11 cellular contexts compared by ENCODE assay signal in the genomic region with DNA sequence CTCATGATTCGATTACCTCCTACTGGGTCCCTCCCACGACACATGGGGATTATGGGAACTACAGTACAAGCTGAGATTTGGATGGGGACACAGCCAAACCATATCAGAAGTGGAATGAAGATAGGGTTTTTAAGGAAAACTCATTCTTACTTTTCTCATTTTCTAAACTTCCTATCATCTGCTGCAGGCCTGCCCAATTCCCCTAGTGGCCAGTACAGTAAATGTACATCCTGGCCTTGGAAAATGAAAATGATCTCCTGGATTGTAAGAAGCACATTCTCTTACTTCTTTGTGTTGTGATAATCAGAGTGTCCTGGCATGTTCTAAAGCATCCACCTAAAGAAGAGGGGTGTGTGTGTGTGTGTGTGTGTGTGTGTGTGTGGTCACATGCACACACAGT.
DNase-seq lines count a peak whose midpoint lies in the region; TF ChIP-seq lines count a peak whose summit lies in the region.
"Had no signal": no experiment of that assay in that cellular context is flagged by ENCODE, and none has a peak within 500 bp of the region (broad histone marks: within the 10 kb centered on the region; RNA-seq: fewer than 3 reads in every experiment).

No MANE protein-coding gene starts in this region.

- H3K9ac ChIP-seq in Loucy (ENCODE audit: low read depth, low read length, poor library complexity, severe bottlenecking) (peak overlapping the region; percentile 5), neural progenitor cell (no peak overlapping the region)

- H3K4me3 Mint-ChIP-seq in Calu3 (ENCODE audit: low read depth, unreplicated experiment) (no peak overlapping the region), neural progenitor cell (no peak overlapping the region)

- H3K9me3 ChIP-seq in Loucy (ENCODE audit: insufficient read depth, low read depth, low read length) (no peaks in the 10 kb centered on the region), neural progenitor cell (ENCODE audit: low read depth) (no peaks in the 10 kb centered on the region)

- H3K36me3 Mint-ChIP-seq in Calu3 (ENCODE audit: insufficient read depth, unreplicated experiment) (no peaks in the 10 kb centered on the region), neural progenitor cell (no peaks in the 10 kb centered on the region)

- intact Hi-C loops in Calu3 (cut with micrococcal nuclease; ENCODE audit: unreplicated experiment): no loop called here
- intact Hi-C loops in dorsolateral prefrontal cortex (cut with DNase I): no loop called here

- no peaks in the 10 kb centered on the region for H3K36me3 ChIP-seq in Loucy (ENCODE audit: insufficient read depth, low read length)
- H3K36me3 ChIP-seq in neural progenitor cell: no peaks in the 10 kb centered on the region

- no peaks in the 10 kb centered on the region for H3K79me2 ChIP-seq in Loucy (ENCODE audit: insufficient read depth, low read length)
- H3K79me2 ChIP-seq in neural progenitor cell (ENCODE audit: low read depth): no peaks in the 10 kb centered on the region

- no peak overlapping the region for H3K27ac Mint-ChIP-seq in Calu3 (ENCODE audit: unreplicated experiment)
- no peak overlapping the region for H3K27ac Mint-ChIP-seq in neural progenitor cell

- H3K4me1 Mint-ChIP-seq in Calu3 (ENCODE audit: low read depth, unreplicated experiment) (no peaks in the 10 kb centered on the region), neural progenitor cell (no peaks in the 10 kb centered on the region)

- H3K4me2 ChIP-seq in Loucy (ENCODE audit: low read depth, low read length, poor library complexity, severe bottlenecking) (no peak overlapping the region), neural progenitor cell (no peak overlapping the region)

- H3K4me1 ChIP-seq in Loucy (ENCODE audit: insufficient read depth, low read length, poor library complexity, severe bottlenecking): no peaks in the 10 kb centered on the region
- H3K4me1 ChIP-seq in neural progenitor cell: peaks cover 5% of the 10 kb centered on the region

- H3F3A ChIP-seq in Loucy (ENCODE audit: low read depth) (no peaks in the 10 kb centered on the region), neural progenitor cell (ENCODE audit: low read depth) (no peaks in the 10 kb centered on the region)

- no peaks in the 10 kb centered on the region for H3K9me3 Mint-ChIP-seq in Calu3 (ENCODE audit: low read depth, unreplicated experiment)
- H3K9me3 Mint-ChIP-seq in neural progenitor cell: no peaks in the 10 kb centered on the region

- DNase-seq in Calu3 (no peak), choroid plexus epithelial cell (ENCODE audit: low read depth) (peak; percentile 10), neural progenitor cell (ENCODE audit: low spot score) (no peak), GM03348 (ENCODE audit: low spot score) (no peak), dorsolateral prefrontal cortex (no peak), NCI-H1417 treated with DMSO at 0.1 percent for 48 hours (lab: John Stamatoyannopoulos, UW) (no peak), NCI-H526 (lab: John Stamatoyannopoulos, UW) (no peak)
- DNase-seq: dermis blood vessel endothelial cell; SHP77 treated with DMSO at 0.1 percent for 48 hours; stimulated activated naive CD4-positive, alpha-beta T cell had no signal

- peak; percentile 30 for TF ChIP-seq CTCF in Calu3 (IDR thresholded peaks at IDR 0.05; ENCODE audit: unreplicated experiment)
- TF ChIP-seq CTCF in Loucy (conservative IDR thresholded peaks at IDR 0.05; ENCODE audit: low read length): peak; percentile 71
- TF ChIP-seq CTCF in choroid plexus epithelial cell (conservative IDR thresholded peaks at IDR 0.05; ENCODE audit: low read depth, low read length): peak; percentile 45
- peak; percentile 47 for TF ChIP-seq CTCF in neural progenitor cell (IDR thresholded peaks at IDR 0.05)
- peak in 24 of 56 donors; percentile 5 to 43 (median 18) for TF ChIP-seq CTCF in dorsolateral prefrontal cortex (IDR thresholded peaks at IDR 0.05 in 54 of 56, conservative IDR thresholded peaks at IDR 0.05 in 2 of 56; ENCODE audit: low read depth in 1 of 56, partially characterized antibody in 56 of 56)

- H4K20me1 ChIP-seq in Loucy (ENCODE audit: insufficient read depth, low read length, poor library complexity, severe bottlenecking): no peaks in the 10 kb centered on the region
- no peaks in the 10 kb centered on the region for H4K20me1 ChIP-seq in neural progenitor cell (ENCODE audit: low read depth)

- CTCF ChIA-PET in Calu3 (lab: Charles Lee): no interaction called here

- peak overlapping the region; percentile 81 for H2AFZ ChIP-seq in Loucy (ENCODE audit: low read length)
- peak overlapping the region; percentile 45 for H2AFZ ChIP-seq in neural progenitor cell (replicated peaks)

- BruUV-seq in Calu3 (replicated peaks; lab: Mats Ljungman, UMichigan): no TSS peak

- H3K27ac ChIP-seq in neural progenitor cell (no peak overlapping the region), dorsolateral prefrontal cortex (no peak overlapping the region)

- H3K27me3 Mint-ChIP-seq in Calu3 (ENCODE audit: unreplicated experiment) (no peaks in the 10 kb centered on the region), neural progenitor cell (ENCODE audit: insufficient read depth, low read depth) (peaks cover 2% of the 10 kb centered on the region)

- H3K9me2 ChIP-seq in Loucy (replicated peaks; ENCODE audit: low read depth, low read length): no peaks in the 10 kb centered on the region

- H3K27me3 ChIP-seq in Loucy (ENCODE audit: insufficient read depth, low read length, poor library complexity, severe bottlenecking) (no peaks in the 10 kb centered on the region), neural progenitor cell (no peaks in the 10 kb centered on the region), dorsolateral prefrontal cortex (no peaks in the 10 kb centered on the region)

- no peak overlapping the region for H3K4me3 ChIP-seq in Loucy (ENCODE audit: low read length, poor library complexity, severe bottlenecking)
- no peak overlapping the region for H3K4me3 ChIP-seq in choroid plexus epithelial cell (ENCODE audit: low read depth, low read length)
- H3K4me3 ChIP-seq in neural progenitor cell: no peak overlapping the region
- H3K4me3 ChIP-seq in dorsolateral prefrontal cortex: no peak overlapping the region
